Comparison of ENCODE assay signal across 10 cellular contexts in the genomic region with DNA sequence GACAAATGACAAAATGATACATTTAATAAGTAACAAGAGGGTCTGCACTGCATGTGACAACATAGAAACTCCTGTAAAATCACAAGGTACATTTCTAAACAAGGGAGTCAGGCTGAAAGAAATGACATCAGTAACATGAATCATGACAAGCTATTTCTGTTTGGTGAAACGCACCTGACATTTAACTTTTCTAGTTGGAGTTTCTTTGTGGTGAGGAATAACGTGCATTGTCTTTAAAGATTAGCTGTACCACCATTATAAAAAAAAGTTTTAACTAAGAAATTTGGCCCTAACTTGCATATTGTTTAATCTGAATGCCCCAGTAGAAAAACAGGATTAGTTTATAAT.
DNase-seq lines count a peak whose midpoint lies in the region; ATAC-seq lines count a peak whose summit lies in the region.
"Had no signal": no experiment of that assay in that cellular context is flagged by ENCODE, and none has a peak within 500 bp of the region (broad histone marks: within the 10 kb centered on the region; RNA-seq: fewer than 3 reads in every experiment).

No MANE protein-coding gene starts in this region.

- ATAC-seq in HG03039 (IDR thresholded peaks at IDR 0.05; ENCODE audit: unreplicated experiment), result peak; percentile 54
- ATAC-seq in activated CD8-positive, alpha-beta T cell treated with anti-CD3 and anti-CD28 coated beads, Interleukin-2, amount 10 ng/mL, durations not matched to agents 7 days and 5 days, result peak; percentile 46
- ATAC-seq in stimulated activated naive CD8-positive, alpha-beta T cell treated with anti-CD3 and anti-CD28 coated beads, Interleukin-15, Interleukin-2, amounts not matched to agents 100 U/mL and 50 U/mL, for 24 hours, result peak; percentile 67
- no peak for ATAC-seq in left cardiac atrium

- no peak for DNase-seq in activated T-cell treated with anti-CD3 and anti-CD28 coated beads, Interleukin-2, amount 50 U/mL, for 24 hours
- DNase-seq in activated T-cell treated with anti-CD3 and anti-CD28 coated beads, Interleukin-2, amount 50 U/mL, for 1 hour, result no peak
- no peak for DNase-seq in activated CD8-positive, alpha-beta T cell treated with anti-CD3 and anti-CD28 coated beads, Interleukin-2, amount 10 ng/mL, durations not matched to agents 7 days and 5 days
- DNase-seq in stimulated activated naive CD8-positive, alpha-beta T cell treated with anti-CD3 and anti-CD28 coated beads, Interleukin-15, Interleukin-2, amounts not matched to agents 100 U/mL and 50 U/mL, for 24 hours, result no peak
- DNase-seq in G401 (ENCODE audit: low spot score) (no peak), left cardiac atrium (no peak), NCI-H2227 treated with DMSO at 0.1 percent for 48 hours (lab: John Stamatoyannopoulos, UW) (no peak)
- DNase-seq: NCI-H345, nucleus accumbens had no signal

- peak overlapping the region; percentile 38 for H3K4me3 Mint-ChIP-seq in activated T-cell treated with anti-CD3 and anti-CD28 coated beads, Interleukin-2, amount 50 U/mL, for 24 hours
- peak overlapping the region; percentile 54 for H3K4me3 Mint-ChIP-seq in activated CD8-positive, alpha-beta T cell treated with anti-CD3 and anti-CD28 coated beads, Interleukin-2, amount 10 ng/mL, durations not matched to agents 7 days and 5 days

- in situ Hi-C loops in G401 (cut with HindIII; ENCODE audit: low sequenced_read_pairs), result no loop called here

- peaks cover 58% of the 10 kb centered on the region for H3K36me3 Mint-ChIP-seq in activated T-cell treated with anti-CD3 and anti-CD28 coated beads, Interleukin-2, amount 50 U/mL, for 24 hours (ENCODE audit: low read depth)
- H3K36me3 Mint-ChIP-seq in activated CD8-positive, alpha-beta T cell treated with anti-CD3 and anti-CD28 coated beads, Interleukin-2, amount 10 ng/mL, durations not matched to agents 7 days and 5 days (ENCODE audit: low read depth), result peaks cover 28% of the 10 kb centered on the region

- intact Hi-C loops in left cardiac atrium (cut with DNase I), result no loop called here

- POLR2A ChIA-PET in activated CD8-positive, alpha-beta T cell treated with anti-CD3 and anti-CD28 coated beads, Interleukin-2, amount 10 ng/mL, durations not matched to agents 7 days and 5 days (lab: Charles Lee), result no interaction called here

- CTCF ChIA-PET in activated CD8-positive, alpha-beta T cell treated with anti-CD3 and anti-CD28 coated beads, Interleukin-2, amount 10 ng/mL, durations not matched to agents 7 days and 5 days (lab: Charles Lee), result interaction anchor here (1.4 to 1.6 kb wide), 3 partner anchors 12 to 51 kb away, joined by 3 to 6 read pairs (median 3); no protein-coding TSS in a partner anchor

- H3K4me1 Mint-ChIP-seq in activated T-cell treated with anti-CD3 and anti-CD28 coated beads, Interleukin-2, amount 50 U/mL, for 24 hours (ENCODE audit: low read depth), result peaks cover 57% of the 10 kb centered on the region
- peaks cover 39% of the 10 kb centered on the region for H3K4me1 Mint-ChIP-seq in activated CD8-positive, alpha-beta T cell treated with anti-CD3 and anti-CD28 coated beads, Interleukin-2, amount 10 ng/mL, durations not matched to agents 7 days and 5 days (ENCODE audit: low read depth)

- H3K27me3 Mint-ChIP-seq in activated T-cell treated with anti-CD3 and anti-CD28 coated beads, Interleukin-2, amount 50 U/mL, for 24 hours, result no peaks in the 10 kb centered on the region
- H3K27me3 Mint-ChIP-seq in activated CD8-positive, alpha-beta T cell treated with anti-CD3 and anti-CD28 coated beads, Interleukin-2, amount 10 ng/mL, durations not matched to agents 7 days and 5 days (ENCODE audit: low read depth), result no peaks in the 10 kb centered on the region

- no peaks in the 10 kb centered on the region for H3K9me3 Mint-ChIP-seq in activated T-cell treated with anti-CD3 and anti-CD28 coated beads, Interleukin-2, amount 50 U/mL, for 24 hours
- no peaks in the 10 kb centered on the region for H3K9me3 Mint-ChIP-seq in activated CD8-positive, alpha-beta T cell treated with anti-CD3 and anti-CD28 coated beads, Interleukin-2, amount 10 ng/mL, durations not matched to agents 7 days and 5 days (ENCODE audit: insufficient read depth)

- peak overlapping the region; percentile 90 for H3K27ac Mint-ChIP-seq in activated T-cell treated with anti-CD3 and anti-CD28 coated beads, Interleukin-2, amount 50 U/mL, for 24 hours
- peak overlapping the region; percentile 70 for H3K27ac Mint-ChIP-seq in activated CD8-positive, alpha-beta T cell treated with anti-CD3 and anti-CD28 coated beads, Interleukin-2, amount 10 ng/mL, durations not matched to agents 7 days and 5 days

Comparison
In these comparisons a context has a peak if more than half of its experiments do, and no peak if none do; other contexts are left out.
1. ATAC-seq: peak in HG03039 (single experiment), activated CD8-positive, alpha-beta T cell treated with anti-CD3 and anti-CD28 coated beads, Interleukin-2, amount 10 ng/mL, durations not matched to agents 7 days and 5 days (single experiment) and stimulated activated naive CD8-positive, alpha-beta T cell treated with anti-CD3 and anti-CD28 coated beads, Interleukin-15, Interleukin-2, amounts not matched to agents 100 U/mL and 50 U/mL, for 24 hours (single experiment); none in left cardiac atrium (0 of 2).